ENCODE assay signal across 8 cellular contexts in the genomic region with DNA sequence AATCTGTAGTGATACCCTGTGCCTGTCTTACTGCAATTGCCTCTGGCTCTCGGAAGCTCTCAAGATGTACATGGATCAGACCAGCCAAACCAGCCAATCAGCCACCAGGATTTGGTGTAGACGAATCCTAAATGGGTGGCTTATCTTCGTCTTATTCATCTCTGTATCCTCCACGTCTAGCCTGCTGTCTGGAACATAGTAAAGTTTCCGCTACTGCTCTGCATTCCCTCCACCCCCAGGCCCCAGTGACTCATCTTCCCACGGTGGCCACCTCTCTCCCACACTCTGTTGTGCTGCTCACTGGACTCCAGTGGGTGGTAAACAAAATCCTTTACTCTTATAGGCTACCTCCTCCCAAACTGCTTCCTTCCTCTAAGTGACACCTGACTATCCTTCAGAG. TPM values are rescaled to one million over a fixed set of nuclear protein-coding genes. Genes with fewer than 3 reads are reported as not detected.
DNase-seq lines count a peak whose midpoint lies in the region; ATAC-seq lines count a peak whose summit lies in the region.

No MANE protein-coding gene starts in this region.

- peak; percentile 73 for ATAC-seq in left ventricle myocardium superior

- DNase-seq in LHCN-M2 (ENCODE audit: low read depth) (peak; percentile 58), left ventricle myocardium superior (peak; percentile 37), NCI-H2029 treated with DMSO at 0.1 percent for 48 hours (lab: John Stamatoyannopoulos, UW) (no peak), middle frontal gyrus (ENCODE audit: extremely low spot score, low spot score) (no peak), HUDEP-2 (lab: John Stamatoyannopoulos, UW; ENCODE audit: unreplicated experiment in 76 of 76) (no peak), medulla oblongata (ENCODE audit: extremely low spot score) (no peak)
- DNase-seq in activated T-cell treated with anti-CD3 and anti-CD28 coated beads, Interleukin-2, amount 50 U/mL, for 48 hours = peak; percentile 77 to 82
- peak; percentile 30 for DNase-seq in stimulated activated CD8-positive, alpha-beta memory T cell treated with anti-CD3 and anti-CD28 coated beads, Interleukin-12 subunit alpha, Interleukin-12 subunit beta, amount 100 ng/mL, for 1 hour (ENCODE audit: low read depth)

- intact Hi-C loops in left ventricle myocardium superior (cut with micrococcal nuclease) = no loop called here

RNA-seq across cellular contexts. Expression of a gene that starts 37.8 kb away (rescaled TPM):
- 14.4 and 18.6 TPM in 2 replicates for total RNA-seq in LHCN-M2 (2014; rRNA removed)
- polyA plus RNA-seq in LHCN-M2 (2012) = 13.6 TPM
- total RNA-seq in left ventricle myocardium superior = 7.6 TPM

RNA-seq across cellular contexts. Expression of a gene that starts 48.9 kb away (rescaled TPM):
- total RNA-seq in LHCN-M2 (2014; rRNA removed) (4.6 and 7.0 TPM in 2 replicates), left ventricle myocardium superior (5.2 TPM)
- 3.9 TPM for polyA plus RNA-seq in LHCN-M2 (2012)

Comparison
In these comparisons a context has a peak if more than half of its experiments do, and no peak if none do; other contexts are left out.
1. DNase-seq: peak in LHCN-M2 (single experiment), activated T-cell treated with anti-CD3 and anti-CD28 coated beads, Interleukin-2, amount 50 U/mL, for 48 hours (2 of 2), left ventricle myocardium superior (single experiment) and stimulated activated CD8-positive, alpha-beta memory T cell treated with anti-CD3 and anti-CD28 coated beads, Interleukin-12 subunit alpha, Interleukin-12 subunit beta, amount 100 ng/mL, for 1 hour (single experiment); none in NCI-H2029 treated with DMSO at 0.1 percent for 48 hours (single experiment), middle frontal gyrus (single experiment), HUDEP-2 (0 of 76) and medulla oblongata (single experiment).